In the genomic region with DNA sequence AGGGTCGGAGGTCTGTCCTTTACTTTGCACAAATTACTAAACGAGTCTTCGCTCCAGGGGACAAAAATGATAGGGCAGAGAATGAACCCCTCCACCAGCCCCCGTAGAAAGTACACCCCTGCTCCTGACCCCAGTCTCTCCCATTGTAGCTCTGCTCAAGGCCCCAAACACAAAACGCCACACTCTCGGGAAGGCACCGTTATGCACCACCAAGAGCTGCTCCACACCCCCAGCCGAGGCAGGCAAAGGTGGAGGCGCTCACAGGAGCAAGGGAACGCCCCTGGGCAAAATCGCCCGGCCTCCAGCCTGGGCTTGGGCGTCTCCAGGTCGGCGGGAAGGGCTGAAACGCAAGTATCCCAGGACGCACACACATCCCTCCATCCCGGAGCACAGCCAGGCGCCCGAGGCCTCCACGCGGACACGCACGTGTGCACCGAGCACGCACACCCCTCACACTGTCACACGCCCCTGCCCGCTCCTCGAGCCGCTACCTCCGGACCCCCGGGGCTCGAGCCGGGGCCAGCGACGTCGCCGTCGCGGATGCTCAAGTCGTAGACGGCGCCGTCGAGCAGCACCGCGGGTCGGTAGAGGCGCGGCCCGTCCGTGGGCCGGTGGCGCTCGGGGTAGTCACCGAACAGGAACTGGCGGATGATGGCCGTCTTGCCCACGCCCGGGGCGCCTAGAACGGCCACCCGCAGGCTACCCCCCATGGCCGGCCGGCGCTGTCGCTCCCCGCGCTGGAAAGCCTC, we compare ENCODE assay signal across 8 cellular contexts. TPM values are rescaled to one million over a fixed set of nuclear protein-coding genes. Genes with fewer than 3 reads are reported as not detected.
A peak's percentile ranks its signal among the peaks of the same experiment; 100 is the strongest.
DNase-seq lines count a peak whose midpoint lies in the region; ATAC-seq, FAIRE-seq and TF ChIP-seq lines count a peak whose summit lies in the region.

No MANE protein-coding gene starts in this region.

- H3F3A ChIP-seq in PC-3 (ENCODE audit: low read length, unreplicated experiment): no peaks in the 10 kb centered on the region

- no peak for TF ChIP-seq POLR2A in GM12891 (IDR thresholded peaks at IDR 0.05; ENCODE audit: low read depth, low read length)
- TF ChIP-seq POLR2A in endothelial cell of umbilical vein (IDR thresholded peaks at IDR 0.05; ENCODE audit: low read depth, low read length): no peak

- H3K9ac ChIP-seq in PC-3 (ENCODE audit: low read length) (no peak overlapping the region), endothelial cell of umbilical vein (replicated peaks; ENCODE audit: extremely low read depth, insufficient read depth, low read length) (no peak overlapping the region)

- H3K79me2 ChIP-seq in PC-3 (ENCODE audit: low read length) (peaks cover 6% of the 10 kb centered on the region), endothelial cell of umbilical vein (ENCODE audit: control insufficient read depth, insufficient read depth, low read length) (no peaks in the 10 kb centered on the region)

- dilution Hi-C loops in endothelial cell of umbilical vein (cut with MboI; ENCODE audit: extremely low pct_ligation_motif_present, low sequenced_read_pairs): no loop called here

- no peaks in the 10 kb centered on the region for H3K9me2 ChIP-seq in PC-3 (replicated peaks; ENCODE audit: low read length)

- DNase-seq in GM12891 (ENCODE audit: insufficient read length, low spot score) (peak; percentile 39), PC-3 (peak; percentile 22), endothelial cell of umbilical vein (ENCODE audit: low read depth, low spot score) (no peak), retina (peak; percentile 40), NCI-H2107 (lab: John Stamatoyannopoulos, UW) (no peak), GM03348 (ENCODE audit: low spot score) (no peak), RPMI8226 (no peak)
- DNase-seq in stimulated activated naive CD4-positive, alpha-beta T cell treated with Interleukin-2 at 50 U/mL for 16 hours (lab: John Stamatoyannopoulos, UW): no peak

- H3K36me3 ChIP-seq in PC-3 (ENCODE audit: low read depth, low read length): no peaks in the 10 kb centered on the region
- peaks cover 0 to 4% of the 10 kb centered on the region in 2 experiments for H3K36me3 ChIP-seq in endothelial cell of umbilical vein (ENCODE audit: control insufficient read depth in 2 of 2, extremely low read depth in 1 of 2, insufficient read depth in 2 of 2, low read length in 2 of 2)

- H4K20me1 ChIP-seq in PC-3 (ENCODE audit: low read length): no peaks in the 10 kb centered on the region
- H4K20me1 ChIP-seq in endothelial cell of umbilical vein (replicated peaks; ENCODE audit: control insufficient read depth, extremely low read depth, insufficient read depth, low read length): no peaks in the 10 kb centered on the region

- peak; percentile 18 for ATAC-seq in PC-3

- no peak overlapping the region for H3K27ac ChIP-seq in PC-3 (ENCODE audit: low read length)
- no peak overlapping the region for H3K27ac ChIP-seq in endothelial cell of umbilical vein (ENCODE audit: insufficient read depth, low read depth, low read length)

- POLR2A ChIA-PET in PC-3 (lab: Charles Lee; ENCODE audit: unreplicated experiment) (no interaction called here), endothelial cell of umbilical vein (lab: Charles Lee) (no interaction called here)

- H3K27me3 ChIP-seq in PC-3 (ENCODE audit: low read length) (peaks cover 5% of the 10 kb centered on the region; the same call in 1 of the 2 replicates), endothelial cell of umbilical vein (ENCODE audit: control insufficient read depth in 2 of 2, insufficient read depth in 2 of 2, low read length in 2 of 2) (peaks cover 29% of the 10 kb centered on the region in 2 experiments)

- TF ChIP-seq CTCF in PC-3 (conservative IDR thresholded peaks at IDR 0.05; ENCODE audit: low read depth, low read length): no peak
- TF ChIP-seq CTCF in endothelial cell of umbilical vein (IDR thresholded peaks at IDR 0.05; ENCODE audit: extremely low read depth in 1 of 2, insufficient read depth in 1 of 2, low read depth in 1 of 2, low read length in 2 of 2): no peak

- H3K9me3 ChIP-seq in PC-3 (ENCODE audit: low read length) (no peaks in the 10 kb centered on the region), endothelial cell of umbilical vein (replicated peaks; ENCODE audit: control insufficient read depth, insufficient read depth, low read length) (no peaks in the 10 kb centered on the region)

- intact Hi-C loops in PC-3 (cut with micrococcal nuclease) (no loop called here), endothelial cell of umbilical vein (cut with micrococcal nuclease) (no loop called here)

- H3K4me3 ChIP-seq in PC-3 (ENCODE audit: low read length) (peak overlapping the region; percentile 51; the same call in 1 of the 2 replicates), endothelial cell of umbilical vein (replicated peaks in 1 of 3; ENCODE audit: insufficient read depth in 1 of 3, low read depth in 1 of 3, low read length in 3 of 3) (no peak overlapping the region)

- H3K4me1 ChIP-seq in PC-3 (ENCODE audit: insufficient read depth, low read length) (peaks cover 20% of the 10 kb centered on the region), endothelial cell of umbilical vein (ENCODE audit: control insufficient read depth, extremely low read depth, insufficient read depth, low read length) (peaks cover 17% of the 10 kb centered on the region)

- H2AFZ ChIP-seq in PC-3 (ENCODE audit: low read length) (peak overlapping the region; percentile 55; the same call in 1 of the 2 replicates), endothelial cell of umbilical vein (ENCODE audit: low read depth, low read length) (no peak overlapping the region)

- H3K4me2 ChIP-seq in PC-3 (ENCODE audit: low read length) (peak overlapping the region; percentile 74), endothelial cell of umbilical vein (ENCODE audit: insufficient read depth, low read length) (peak overlapping the region; percentile 43)

- CTCF ChIA-PET in PC-3 (lab: Charles Lee): no interaction called here
- CTCF ChIA-PET in endothelial cell of umbilical vein (lab: Charles Lee): interaction anchor here (1.0 kb wide), 2 partner anchors 11 to 210 kb away, joined by 3 read pairs; no protein-coding TSS in a partner anchor

- H3K9me1 ChIP-seq in endothelial cell of umbilical vein (replicated peaks; ENCODE audit: control insufficient read depth, extremely low read depth, insufficient read depth, low read length): no peaks in the 10 kb centered on the region

- BruUV-seq in PC-3 (replicated peaks; lab: Mats Ljungman, UMichigan) (no TSS peak), endothelial cell of umbilical vein (replicated peaks; lab: Mats Ljungman, UMichigan) (no TSS peak)

- no peak for FAIRE-seq in GM12891 (lab: Jason Lieb, UNC)
- FAIRE-seq in endothelial cell of umbilical vein (lab: Jason Lieb, UNC): no peak

TF ChIP-seq in GM12891, 5 proteins besides CTCF, POLR2A, EP300 and RAD21 (continues in another document):
- no peak for TF ChIP-seq PAX5 (IDR thresholded peaks at IDR 0.05; ENCODE audit: insufficient read depth, low read length, severe bottlenecking)

TF ChIP-seq in endothelial cell of umbilical vein, 7 proteins besides CTCF, POLR2A, EP300 and RAD21 (continues in another document):
- TF ChIP-seq FOS (IDR thresholded peaks at IDR 0.05; ENCODE audit: borderline replicate concordance, insufficient read depth, low read length): no peak

RNA-seq across cellular contexts. Expression of a gene that starts 0.8 kb away (rescaled TPM):
- polyA plus RNA-seq in GM12891 (2012; ENCODE audit: low read depth, missing spikeins): 0.63 TPM
- total RNA-seq in PC-3 (2014; rRNA removed): 1.4 TPM in 1 of 2 replicates, not detected in the other
- 1.3 and 1.9 TPM in 2 replicates for total RNA-seq in endothelial cell of umbilical vein
- 1.1 TPM in 2 replicates for polyA plus RNA-seq in endothelial cell of umbilical vein
- 0.46 and 0.54 TPM in 2 replicates for polyA plus RNA-seq in endothelial cell of umbilical vein (2011; cell fraction: cytosol; rRNA removed)
- polyA plus RNA-seq in endothelial cell of umbilical vein (2011; cell fraction: nucleus; rRNA removed): 3.4 and 3.6 TPM in 2 replicates
- 0.23 and 1.4 TPM in 2 replicates for polyA plus RNA-seq in endothelial cell of umbilical vein (2012)
- polyA minus RNA-seq in endothelial cell of umbilical vein: 0.47 TPM in 1 of 2 replicates, not detected in the other
- polyA minus RNA-seq in endothelial cell of umbilical vein (2011; cell fraction: cytosol; rRNA and poly(A)+ RNA removed): not detected
- polyA minus RNA-seq in endothelial cell of umbilical vein (2011; cell fraction: nucleus; rRNA and poly(A)+ RNA removed): 0.96 TPM in 1 of 2 replicates, not detected in the other

RNA-seq across cellular contexts. Expression of a gene that starts 8.3 kb away (rescaled TPM):
- polyA plus RNA-seq in GM12891 (2012; ENCODE audit: low read depth, missing spikeins): 0.21 TPM
- 58.4 and 75.7 TPM in 2 replicates for total RNA-seq in PC-3 (2014; rRNA removed)
- total RNA-seq in endothelial cell of umbilical vein: 42.1 and 44.0 TPM in 2 replicates
- polyA plus RNA-seq in endothelial cell of umbilical vein: 30.5 and 39.3 TPM in 2 replicates
- 19.9 and 27.5 TPM in 2 replicates for polyA plus RNA-seq in endothelial cell of umbilical vein (2011; cell fraction: cytosol; rRNA removed)
- polyA plus RNA-seq in endothelial cell of umbilical vein (2011; cell fraction: nucleus; rRNA removed): 24.5 and 30.4 TPM in 2 replicates
- 24.5 and 34.1 TPM in 2 replicates for polyA plus RNA-seq in endothelial cell of umbilical vein (2012)
- 11.0 and 18.4 TPM in 2 replicates for polyA minus RNA-seq in endothelial cell of umbilical vein
- 11.4 TPM for polyA minus RNA-seq in endothelial cell of umbilical vein (2011; cell fraction: cytosol; rRNA and poly(A)+ RNA removed)
- 13.3 and 16.6 TPM in 2 replicates for polyA minus RNA-seq in endothelial cell of umbilical vein (2011; cell fraction: nucleus; rRNA and poly(A)+ RNA removed)

RNA-seq across cellular contexts. Expression of a gene that starts 46.6 kb away (rescaled TPM):
- polyA plus RNA-seq in GM12891 (2012; ENCODE audit: low read depth, missing spikeins): 173 TPM
- total RNA-seq in PC-3 (2014; rRNA removed) (288 and 321 TPM in 2 replicates), endothelial cell of umbilical vein (302 and 305 TPM in 2 replicates)
- 563 and 588 TPM in 2 replicates for polyA plus RNA-seq in endothelial cell of umbilical vein
- polyA plus RNA-seq in endothelial cell of umbilical vein (2011; cell fraction: cytosol; rRNA removed): 186 and 237 TPM in 2 replicates
- polyA plus RNA-seq in endothelial cell of umbilical vein (2011; cell fraction: nucleus; rRNA removed): 1,153 and 1,220 TPM in 2 replicates
- polyA plus RNA-seq in endothelial cell of umbilical vein (2012): 226 and 267 TPM in 2 replicates
- polyA minus RNA-seq in endothelial cell of umbilical vein: 389 and 446 TPM in 2 replicates
- 152 TPM for polyA minus RNA-seq in endothelial cell of umbilical vein (2011; cell fraction: cytosol; rRNA and poly(A)+ RNA removed)
- polyA minus RNA-seq in endothelial cell of umbilical vein (2011; cell fraction: nucleus; rRNA and poly(A)+ RNA removed): 257 and 351 TPM in 2 replicates

RNA-seq across cellular contexts. Expression of a gene that starts 46.9 kb away (rescaled TPM):
- polyA plus RNA-seq in GM12891 (2012; ENCODE audit: low read depth, missing spikeins): 11.0 TPM
- total RNA-seq in PC-3 (2014; rRNA removed) (23.7 and 33.1 TPM in 2 replicates), endothelial cell of umbilical vein (31.3 and 36.3 TPM in 2 replicates)
- 37.2 and 46.0 TPM in 2 replicates for polyA plus RNA-seq in endothelial cell of umbilical vein
- polyA plus RNA-seq in endothelial cell of umbilical vein (2011; cell fraction: cytosol; rRNA removed): 22.0 and 32.2 TPM in 2 replicates
- polyA plus RNA-seq in endothelial cell of umbilical vein (2011; cell fraction: nucleus; rRNA removed): 42.9 and 48.5 TPM in 2 replicates
- polyA plus RNA-seq in endothelial cell of umbilical vein (2012): 17.3 and 17.4 TPM in 2 replicates
- polyA minus RNA-seq in endothelial cell of umbilical vein: 9.3 and 17.8 TPM in 2 replicates
- 8.6 TPM for polyA minus RNA-seq in endothelial cell of umbilical vein (2011; cell fraction: cytosol; rRNA and poly(A)+ RNA removed)
- 10.9 and 15.6 TPM in 2 replicates for polyA minus RNA-seq in endothelial cell of umbilical vein (2011; cell fraction: nucleus; rRNA and poly(A)+ RNA removed)

Comparison
In these comparisons a context has a peak if more than half of its experiments do, and no peak if none do; other contexts are left out.
1. DNase-seq: peak in GM12891 (single experiment), PC-3 (single experiment) and retina (single experiment); none in endothelial cell of umbilical vein (single experiment), stimulated activated naive CD4-positive, alpha-beta T cell treated with Interleukin-2 at 50 U/mL for 16 hours (single experiment), NCI-H2107 (single experiment), GM03348 (single experiment) and RPMI8226 (single experiment).